9 cellular contexts compared by ENCODE assay signal in genomic region chr16:4053663-4054479, GRCh38.
DNase-seq lines count a peak whose midpoint lies in the region; TF ChIP-seq lines count a peak whose summit lies in the region.
"Had no signal": no experiment of that assay in that cellular context is flagged by ENCODE, and none has a peak within 500 bp of the region (broad histone marks: within the 10 kb centered on the region; RNA-seq: fewer than 3 reads in every experiment).

No MANE protein-coding gene starts in this region.

- peak overlapping the region in 1 of 8 donors; percentile 7 for H3K4me3 Mint-ChIP-seq in CD4-positive, alpha-beta memory T cell
- H3K4me3 Mint-ChIP-seq: T-helper 1 cell treated with Interleukin-12 subunit alpha and Interleukin-12 subunit beta and Interleukin-4 antibody, amounts not matched to agents 30 μg/mL and 1 μg/mL, for 36 hours had no signal

- TF ChIP-seq POLR2A in tibial nerve (IDR thresholded peaks at IDR 0.05) = no peak

- H3K27me3 ChIP-seq in right atrium auricular region (no peaks in the 10 kb centered on the region), tibial nerve (no peaks in the 10 kb centered on the region)
- no peaks in the 10 kb centered on the region for H3K27me3 ChIP-seq in CD4-positive, alpha-beta memory T cell (ENCODE audit: insufficient read depth, low read length)

- WGBS in tibial nerve, 2 donors = 18 to 21% methylated on average over 22 of the region's 22 CpGs

- peaks cover 0 to 4% of the 10 kb centered on the region in 2 donors for H3K36me3 Mint-ChIP-seq in CD4-positive, alpha-beta memory T cell

- peaks cover 0 to 33% of the 10 kb centered on the region in 2 donors for H3K4me1 ChIP-seq in right atrium auricular region
- H3K4me1 ChIP-seq in tibial nerve = peaks cover 0 to 39% (median 12%) of the 10 kb centered on the region in 4 donors
- no peaks in the 10 kb centered on the region for H3K4me1 ChIP-seq in CD4-positive, alpha-beta memory T cell (ENCODE audit: insufficient read depth, low read length)

- no peak for TF ChIP-seq CTCF in right atrium auricular region (IDR thresholded peaks at IDR 0.05)
- TF ChIP-seq CTCF in tibial nerve (IDR thresholded peaks at IDR 0.05) = no peak

- H3K27ac Mint-ChIP-seq in CD4-positive, alpha-beta memory T cell = peak overlapping the region in 1 of 7 donors; percentile 41
- H3K27ac Mint-ChIP-seq: T-helper 1 cell treated with Interleukin-12 subunit alpha and Interleukin-12 subunit beta and Interleukin-4 antibody, amounts not matched to agents 30 μg/mL and 1 μg/mL, for 36 hours had no signal

- peak; percentile 51 to 57 for TF ChIP-seq EP300 in tibial nerve (IDR thresholded peaks at IDR 0.05)

- POLR2A ChIA-PET in CD4-positive, alpha-beta memory T cell (lab: Charles Lee; ENCODE audit: partially characterized antibody) = no interaction called here

- H3K27ac ChIP-seq in right atrium auricular region (peak overlapping the region; percentile 77 to 90), tibial nerve (peak overlapping the region; percentile 24 to 87 (median 70))
- no peak overlapping the region for H3K27ac ChIP-seq in CD4-positive, alpha-beta memory T cell (ENCODE audit: low read depth, low read length)

- H3K36me3 ChIP-seq in right atrium auricular region (no peaks in the 10 kb centered on the region), tibial nerve (no peaks in the 10 kb centered on the region)
- no peaks in the 10 kb centered on the region for H3K36me3 ChIP-seq in CD4-positive, alpha-beta memory T cell (ENCODE audit: insufficient read depth, low read length)

- no peaks in the 10 kb centered on the region for H3K27me3 Mint-ChIP-seq in CD4-positive, alpha-beta memory T cell

- DNase-seq in SKM-1 (lab: John Stamatoyannopoulos, UW; ENCODE audit: unreplicated experiment) = peak; percentile 29
- no peak for DNase-seq in SKM-1 treated with dmso at 0.1 percent for 144 hours (lab: John Stamatoyannopoulos, UW; ENCODE audit: unreplicated experiment)
- peak; percentile 55 for DNase-seq in UCSD-AML1 (lab: John Stamatoyannopoulos, UW; ENCODE audit: unreplicated experiment)
- no peak for DNase-seq in right atrium auricular region (ENCODE audit: low spot score)
- DNase-seq in tibial nerve (ENCODE audit: low spot score in 2 of 2) = peak; percentile 65 to 82
- DNase-seq in cerebellar cortex (ENCODE audit: low spot score) = no peak
- DNase-seq in activated gamma-delta T cell treated with Interleukin-2 at 50 U/mL for 16 hours = no peak
- DNase-seq in CD4-positive, alpha-beta memory T cell = no peak

- H3K4me3 ChIP-seq in right atrium auricular region (peak overlapping the region in 1 of 2 donors; percentile 30), tibial nerve (peak overlapping the region in 2 of 4 donors; percentile 5 to 16)
- no peak overlapping the region for H3K4me3 ChIP-seq in CD4-positive, alpha-beta memory T cell (ENCODE audit: low read length in 2 of 2)

- intact Hi-C loops in CD4-positive, alpha-beta memory T cell (cut with micrococcal nuclease) = no loop called here

- H3K9me3 ChIP-seq in right atrium auricular region = no peaks in the 10 kb centered on the region
- no peaks in the 10 kb centered on the region for H3K9me3 ChIP-seq in tibial nerve
- H3K9me3 ChIP-seq in CD4-positive, alpha-beta memory T cell (ENCODE audit: control insufficient read depth in 1 of 2, low read length in 2 of 2) = no peaks in the 10 kb centered on the region

- CTCF ChIA-PET in CD4-positive, alpha-beta memory T cell (lab: Charles Lee; ENCODE audit: partially characterized antibody) = no interaction called here

- no peaks in the 10 kb centered on the region for H3K9me3 Mint-ChIP-seq in CD4-positive, alpha-beta memory T cell

- peaks cover 0 to 13% (median 2%) of the 10 kb centered on the region in 4 donors for H3K4me1 Mint-ChIP-seq in CD4-positive, alpha-beta memory T cell

Comparison
In these comparisons a context has a peak if more than half of its experiments do, and no peak if none do; other contexts are left out.
1. DNase-seq: peak in SKM-1 (single experiment), UCSD-AML1 (single experiment) and tibial nerve (2 of 2); none in SKM-1 treated with dmso at 0.1 percent for 144 hours (single experiment), right atrium auricular region (single experiment), cerebellar cortex (single experiment), activated gamma-delta T cell treated with Interleukin-2 at 50 U/mL for 16 hours (single experiment) and CD4-positive, alpha-beta memory T cell (0 of 5).